Comparison of ENCODE assay signal across 10 cellular contexts in genomic region chr4:8015512-8015911, GRCh38.
DNase-seq lines count a peak whose midpoint lies in the region; ATAC-seq and TF ChIP-seq lines count a peak whose summit lies in the region.
"Had no signal": no experiment of that assay in that cellular context is flagged by ENCODE, and none has a peak within 500 bp of the region (broad histone marks: within the 10 kb centered on the region; RNA-seq: fewer than 3 reads in every experiment).

No MANE protein-coding gene starts in this region.

- no peak overlapping the region for H3K4me3 Mint-ChIP-seq in mesothelial cell of epicardium
- H3K4me3 Mint-ChIP-seq in stimulated activated memory B cell treated with anti-CD40 and anti-IgM and Interleukin-4, amounts not matched to agents 10 μg/mL and 1 μg/mL and 100 μg/mL, for 72 hours = no peak overlapping the region
- H3K4me3 Mint-ChIP-seq: central memory CD8-positive, alpha-beta T cell had no signal

- DNase-seq in BE2C (peak; percentile 40), HFF-Myc (ENCODE audit: extremely low read depth, low read depth) (no peak), astrocyte of the spinal cord (ENCODE audit: low read depth, low spot score) (peak; percentile 8), kidney epithelial cell (ENCODE audit: low read depth) (no peak), mesothelial cell of epicardium (ENCODE audit: low spot score in 2 of 2, unreplicated experiment in 2 of 2) (no peak), NCI-H524 treated with DMSO at 0.1 percent for 48 hours (lab: John Stamatoyannopoulos, UW) (no peak)
- no peak for DNase-seq in effector memory CD4-positive, alpha-beta T cell

- peak overlapping the region; percentile 47 for H3K4me3 ChIP-seq in BE2C (ENCODE audit: low read depth, low read length)
- no peak overlapping the region for H3K4me3 ChIP-seq in HFF-Myc (replicated peaks; ENCODE audit: low read depth, low read length)
- no peak overlapping the region for H3K4me3 ChIP-seq in astrocyte of the spinal cord (ENCODE audit: low read depth, low read length)
- no peak overlapping the region for H3K4me3 ChIP-seq in kidney epithelial cell (ENCODE audit: low read depth, low read length)
- H3K4me3 ChIP-seq in effector memory CD4-positive, alpha-beta T cell (ENCODE audit: insufficient read depth, low read depth, low read length, poor library complexity, severe bottlenecking) = no peak overlapping the region

- H3K27ac ChIP-seq in effector memory CD4-positive, alpha-beta T cell (ENCODE audit: insufficient read depth, low read length, poor library complexity, severe bottlenecking) = no peak overlapping the region

- H3K36me3 ChIP-seq in BE2C (no peaks in the 10 kb centered on the region), kidney epithelial cell (ENCODE audit: control insufficient read depth, insufficient read depth, low read length) (no peaks in the 10 kb centered on the region)
- H3K36me3 ChIP-seq in effector memory CD4-positive, alpha-beta T cell (ENCODE audit: control insufficient read depth, insufficient read depth, low read length) = no peaks in the 10 kb centered on the region

- in situ Hi-C loops in astrocyte of the spinal cord (cut with HindIII; ENCODE audit: low sequenced_read_pairs) = no loop called here

- H3K27me3 Mint-ChIP-seq in mesothelial cell of epicardium (ENCODE audit: low read depth) = peaks cover 3% of the 10 kb centered on the region
- H3K27me3 Mint-ChIP-seq in stimulated activated memory B cell treated with anti-CD40 and anti-IgM and Interleukin-4, amounts not matched to agents 10 μg/mL and 1 μg/mL and 100 μg/mL, for 72 hours = no peaks in the 10 kb centered on the region

- no peak for ATAC-seq in stimulated activated memory B cell treated with anti-CD40 and anti-IgM and Interleukin-4, amounts not matched to agents 10 μg/mL and 1 μg/mL and 100 μg/mL, for 72 hours
- ATAC-seq: activated CD4-positive, CD25-positive, alpha-beta regulatory T cell treated with anti-CD3 and anti-CD28 coated beads, Interleukin-2, amount 50 U/mL, for 24 hours had no signal

- H3K36me3 Mint-ChIP-seq in mesothelial cell of epicardium = no peaks in the 10 kb centered on the region
- no peaks in the 10 kb centered on the region for H3K36me3 Mint-ChIP-seq in stimulated activated memory B cell treated with anti-CD40 and anti-IgM and Interleukin-4, amounts not matched to agents 10 μg/mL and 1 μg/mL and 100 μg/mL, for 72 hours

- H3K9me3 ChIP-seq in BE2C = no peaks in the 10 kb centered on the region
- H3K9me3 ChIP-seq in effector memory CD4-positive, alpha-beta T cell (ENCODE audit: control insufficient read depth, low read length) = no peaks in the 10 kb centered on the region

- H3K4me1 Mint-ChIP-seq in mesothelial cell of epicardium = peaks cover 23% of the 10 kb centered on the region
- H3K4me1 Mint-ChIP-seq in stimulated activated memory B cell treated with anti-CD40 and anti-IgM and Interleukin-4, amounts not matched to agents 10 μg/mL and 1 μg/mL and 100 μg/mL, for 72 hours = no peaks in the 10 kb centered on the region
- H3K4me1 Mint-ChIP-seq: central memory CD8-positive, alpha-beta T cell had no signal

- H3K9me3 Mint-ChIP-seq in mesothelial cell of epicardium = no peaks in the 10 kb centered on the region
- H3K9me3 Mint-ChIP-seq in stimulated activated memory B cell treated with anti-CD40 and anti-IgM and Interleukin-4, amounts not matched to agents 10 μg/mL and 1 μg/mL and 100 μg/mL, for 72 hours = peaks cover 8% of the 10 kb centered on the region
- H3K9me3 Mint-ChIP-seq: central memory CD8-positive, alpha-beta T cell had no signal

- H3K27ac Mint-ChIP-seq in mesothelial cell of epicardium = no peak overlapping the region
- H3K27ac Mint-ChIP-seq in stimulated activated memory B cell treated with anti-CD40 and anti-IgM and Interleukin-4, amounts not matched to agents 10 μg/mL and 1 μg/mL and 100 μg/mL, for 72 hours = no peak overlapping the region

- H3K27me3 ChIP-seq in BE2C = no peaks in the 10 kb centered on the region
- H3K27me3 ChIP-seq in kidney epithelial cell (ENCODE audit: control insufficient read depth, insufficient read depth, low read length) = peaks cover 29% of the 10 kb centered on the region
- no peaks in the 10 kb centered on the region for H3K27me3 ChIP-seq in effector memory CD4-positive, alpha-beta T cell (replicated peaks; ENCODE audit: control insufficient read depth, insufficient read depth, low read length, poor library complexity, severe bottlenecking)

- TF ChIP-seq CTCF in BE2C (IDR thresholded peaks at IDR 0.05; ENCODE audit: low read depth, low read length) = peak; percentile 71
- TF ChIP-seq CTCF in HFF-Myc (IDR thresholded peaks at IDR 0.05; ENCODE audit: low read depth, low read length, missing control alignments) = peak; percentile 41
- TF ChIP-seq CTCF in astrocyte of the spinal cord (IDR thresholded peaks at IDR 0.05; ENCODE audit: low read depth, low read length) = peak; percentile 48
- TF ChIP-seq CTCF in kidney epithelial cell (IDR thresholded peaks at IDR 0.05; ENCODE audit: insufficient read depth, low read length, poor library complexity, severe bottlenecking) = peak; percentile 17
- TF ChIP-seq CTCF in mesothelial cell of epicardium (IDR thresholded peaks at IDR 0.05; ENCODE audit: unreplicated experiment) = no peak

- H3K4me1 ChIP-seq in BE2C = peaks cover 14% of the 10 kb centered on the region
- no peaks in the 10 kb centered on the region for H3K4me1 ChIP-seq in effector memory CD4-positive, alpha-beta T cell (ENCODE audit: control insufficient read depth, insufficient read depth, low read length, poor library complexity, severe bottlenecking)

Comparison
In these comparisons a context has a peak if more than half of its experiments do, and no peak if none do; other contexts are left out.
1. DNase-seq: peak in BE2C (single experiment) and astrocyte of the spinal cord (single experiment); none in HFF-Myc (single experiment), kidney epithelial cell (single experiment), effector memory CD4-positive, alpha-beta T cell (0 of 3), mesothelial cell of epicardium (0 of 2) and NCI-H524 treated with DMSO at 0.1 percent for 48 hours (single experiment).